In the genomic region with DNA sequence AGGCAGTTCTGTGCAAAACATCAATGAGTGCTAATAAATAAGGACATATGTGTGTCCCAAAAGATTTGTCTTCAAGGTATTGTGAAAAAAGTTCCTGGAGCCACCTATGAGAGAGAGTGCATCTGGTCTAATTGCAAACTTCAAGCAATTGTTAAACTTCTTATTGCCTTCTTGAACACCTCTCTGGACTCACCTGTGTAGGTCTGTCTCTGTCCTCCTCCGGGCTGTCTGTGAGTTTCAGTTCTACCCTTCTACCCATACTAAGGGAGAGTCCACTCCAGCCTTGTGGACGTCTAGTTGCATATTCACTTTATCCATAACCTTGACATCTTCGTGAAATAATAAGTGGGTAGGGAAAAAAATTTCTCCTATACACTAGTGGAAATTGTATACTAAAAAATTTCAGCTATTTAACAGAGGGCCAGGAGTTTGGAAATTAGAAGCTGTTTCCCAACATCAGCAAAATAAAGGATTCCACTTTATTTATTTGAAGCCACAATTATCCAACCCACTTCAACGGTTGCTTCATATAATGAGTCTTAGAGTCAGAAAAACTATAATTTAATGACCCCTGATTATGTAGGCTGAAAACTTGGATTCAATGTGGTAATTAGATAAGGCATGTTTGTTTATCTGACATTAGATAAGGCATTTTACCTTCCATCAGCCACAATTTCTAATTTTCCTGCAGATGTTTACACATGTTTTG, we compare ENCODE assay signal across 1 cellular context.
TF ChIP-seq lines count a peak whose summit lies in the region.

No MANE protein-coding gene starts in this region.

TF ChIP-seq in GM12878, 131 proteins besides CTCF, POLR2A, EP300 and RAD21 (continued from another document):
- TF ChIP-seq ZNF217 (IDR thresholded peaks at IDR 0.05) (no peak), BRCA1 (IDR thresholded peaks at IDR 0.05; ENCODE audit: low read depth, low read length) (no peak), IKZF1 (conservative IDR thresholded peaks at IDR 0.05) (no peak), SMARCA5 (IDR thresholded peaks at IDR 0.05) (no peak), EED (IDR thresholded peaks at IDR 0.05; ENCODE audit: low read depth) (no peak), RAD51 (IDR thresholded peaks at IDR 0.05) (no peak)
- TF ChIP-seq, protein P1, sequence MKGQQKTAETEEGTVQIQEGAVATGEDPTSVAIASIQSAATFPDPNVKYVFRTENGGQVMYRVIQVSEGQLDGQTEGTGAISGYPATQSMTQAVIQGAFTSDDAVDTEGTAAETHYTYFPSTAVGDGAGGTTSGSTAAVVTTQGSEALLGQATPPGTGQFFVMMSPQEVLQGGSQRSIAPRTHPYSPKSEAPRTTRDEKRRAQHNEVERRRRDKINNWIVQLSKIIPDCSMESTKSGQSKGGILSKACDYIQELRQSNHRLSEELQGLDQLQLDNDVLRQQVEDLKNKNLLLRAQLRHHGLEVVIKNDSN (IDR thresholded peaks at IDR 0.05; ENCODE audit: borderline replicate concordance, extremely low read length, insufficient read depth, low read depth, low read length): no peak
TF ChIP-seq in GM12878: peak in this region for 0.
